In genomic region chr4:127782275-127783025, GRCh38 we compare ENCODE assay signal across 1 cellular context.
TF ChIP-seq lines count a peak whose summit lies in the region.

TSS of gene HSPA4L (plus strand) at chr4:127782322. CDS start at chr4:127782551, 229 bp downstream.

TF ChIP-seq in K562, 482 proteins besides CTCF, POLR2A, EP300 and RAD21 (continued from another document and continues in another):
- no peak for TF ChIP-seq BMI1 (IDR thresholded peaks at IDR 0.05; ENCODE audit: low read length)
- TF ChIP-seq ZFX (CRISPR knock-in tag; IDR thresholded peaks at IDR 0.05) = peak; percentile 53
- TF ChIP-seq RBM15 (IDR thresholded peaks at IDR 0.05; ENCODE audit: insufficient read depth, low read length) = no peak
- no peak for TF ChIP-seq CBX8 (IDR thresholded peaks at IDR 0.05; ENCODE audit: borderline replicate concordance, extremely low read depth, low read depth, low read length, poor library complexity, severe bottlenecking)
- TF ChIP-seq KDM2B (CRISPR knock-in tag; IDR thresholded peaks at IDR 0.05) = 0 out of 2 replicates have a peak, but pooled peaks have one; percentile 30
- TF ChIP-seq BCLAF1 (IDR thresholded peaks at IDR 0.05; ENCODE audit: borderline replicate concordance in 1 of 2, control insufficient read depth in 1 of 2, low read depth in 2 of 2, low read length in 1 of 2) = no peak
- TF ChIP-seq CTBP1 (IDR thresholded peaks at IDR 0.05; ENCODE audit: borderline replicate concordance) = peak; percentile 86
- no peak for TF ChIP-seq ZNF311 (CRISPR knock-in tag; IDR thresholded peaks at IDR 0.05)
- no peak; the same call in 1 of the 2 replicates for TF ChIP-seq NR2C1 (IDR thresholded peaks at IDR 0.05)
- TF ChIP-seq NR2C1 (tag; IDR thresholded peaks at IDR 0.05) = no peak
- TF ChIP-seq ZNF511 (CRISPR knock-in tag; IDR thresholded peaks at IDR 0.05) = peak; percentile 53; the same call in 1 of the 2 replicates
- TF ChIP-seq RCOR1 (IDR thresholded peaks at IDR 0.05; ENCODE audit: borderline replicate concordance in 1 of 2, low read depth in 2 of 2, low read length in 2 of 2) = peak in 1 of 2 experiments; percentile 2; a peak in 1 of 4 replicates
- TF ChIP-seq HDAC6 (IDR thresholded peaks at IDR 0.05; ENCODE audit: low read depth, low read length) = no peak
- TF ChIP-seq PTBP1 (IDR thresholded peaks at IDR 0.05; ENCODE audit: low read depth, low read length) = no peak
- peak; percentile 98 for TF ChIP-seq RBFOX2 (IDR thresholded peaks at IDR 0.05; ENCODE audit: low read depth, low read length)
- no peak for TF ChIP-seq PRDM10 (IDR thresholded peaks at IDR 0.05; ENCODE audit: partially characterized antibody)
- TF ChIP-seq ILF3 (IDR thresholded peaks at IDR 0.05; ENCODE audit: borderline replicate concordance) = no peak
- TF ChIP-seq ZNF609 (CRISPR knock-in tag; IDR thresholded peaks at IDR 0.05; ENCODE audit: borderline replicate concordance) = 0 out of 2 replicates have a peak, but pooled peaks have one; percentile 15
- TF ChIP-seq ZNF431 (CRISPR knock-in tag; IDR thresholded peaks at IDR 0.05) = no peak
- no peak for TF ChIP-seq RBM14 (IDR thresholded peaks at IDR 0.05; ENCODE audit: borderline replicate concordance, insufficient read depth, low read depth, low read length)
- TF ChIP-seq CUX1 (CRISPR knock-in tag; IDR thresholded peaks at IDR 0.05) = no peak
- peak; percentile 69 for TF ChIP-seq PKNOX1 (IDR thresholded peaks at IDR 0.05)
- peak; percentile 23; the same call in 1 of the 2 replicates for TF ChIP-seq ZBTB7A (IDR thresholded peaks at IDR 0.05; ENCODE audit: borderline replicate concordance, control insufficient read depth, low read depth, low read length)
- peak; percentile 67; the same call in 1 of the 2 replicates for TF ChIP-seq TFAP4 (CRISPR knock-in tag; IDR thresholded peaks at IDR 0.05; ENCODE audit: borderline replicate concordance)
- TF ChIP-seq PURB (CRISPR knock-in tag; IDR thresholded peaks at IDR 0.05; ENCODE audit: low read depth) = no peak
- TF ChIP-seq ZNF589 (CRISPR knock-in tag; IDR thresholded peaks at IDR 0.05; ENCODE audit: low read depth) = no peak
- no peak for TF ChIP-seq E2F3 (CRISPR knock-in tag; IDR thresholded peaks at IDR 0.05)
- TF ChIP-seq MYBL2 (IDR thresholded peaks at IDR 0.05; ENCODE audit: low read depth) = no peak
- no peak for TF ChIP-seq MYBL2 (CRISPR knock-in tag; IDR thresholded peaks at IDR 0.05; ENCODE audit: borderline replicate concordance)
- no peak for TF ChIP-seq CTCFL (IDR thresholded peaks at IDR 0.05; ENCODE audit: borderline replicate concordance, insufficient read depth, low read depth, low read length, poor library complexity, severe bottlenecking)
- TF ChIP-seq HMG20B (CRISPR knock-in tag; IDR thresholded peaks at IDR 0.05) = no peak
- TF ChIP-seq ZNF197 (CRISPR knock-in tag; IDR thresholded peaks at IDR 0.05; ENCODE audit: low read depth) = no peak
- TF ChIP-seq ZNF316 (IDR thresholded peaks at IDR 0.05) = no peak
- TF ChIP-seq ZNF75A (CRISPR knock-in tag; IDR thresholded peaks at IDR 0.05) = no peak
- no peak for TF ChIP-seq ZNF668 (CRISPR knock-in tag; IDR thresholded peaks at IDR 0.05)
- TF ChIP-seq ZNF436 (CRISPR knock-in tag; IDR thresholded peaks at IDR 0.05) = no peak
